1 cellular context compared by ENCODE assay signal in the genomic region with DNA sequence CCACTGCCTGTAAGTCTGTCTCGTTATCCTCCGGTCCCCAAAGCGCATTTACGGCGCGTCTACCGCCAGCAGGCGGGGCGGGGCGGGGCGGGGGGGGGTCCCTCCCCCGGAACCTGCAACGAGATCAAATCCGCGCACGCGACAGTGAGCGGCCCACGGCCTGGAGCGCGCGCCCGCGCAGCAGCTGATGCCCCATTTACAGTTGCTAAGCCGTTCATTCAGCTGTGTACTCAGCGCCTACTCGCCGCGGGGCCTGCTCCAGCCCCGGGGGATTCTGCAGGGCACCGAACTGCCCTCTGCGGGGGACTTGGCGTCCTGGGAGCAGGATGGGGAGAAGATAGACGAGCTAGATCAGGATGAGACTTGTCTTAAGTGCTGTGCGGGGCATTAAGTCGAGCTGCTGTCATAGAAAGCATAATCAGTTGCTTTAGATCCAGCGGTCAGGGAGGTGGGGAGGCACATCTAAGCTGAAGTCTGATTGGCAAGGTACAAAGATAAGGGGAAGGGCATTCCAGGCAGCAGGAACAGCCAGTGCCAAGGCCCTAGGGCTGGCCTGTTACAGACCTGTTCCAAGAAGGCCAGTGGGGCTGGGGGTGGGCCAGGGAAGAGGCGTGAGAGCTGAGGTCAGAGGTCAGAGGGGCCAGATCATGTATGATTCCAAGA.
TF ChIP-seq lines count a peak whose summit lies in the region.

No MANE protein-coding gene starts in this region.

TF ChIP-seq in GM12878, 131 proteins besides CTCF, POLR2A, EP300 and RAD21 (continued from another document):
- TF ChIP-seq, protein P1, sequence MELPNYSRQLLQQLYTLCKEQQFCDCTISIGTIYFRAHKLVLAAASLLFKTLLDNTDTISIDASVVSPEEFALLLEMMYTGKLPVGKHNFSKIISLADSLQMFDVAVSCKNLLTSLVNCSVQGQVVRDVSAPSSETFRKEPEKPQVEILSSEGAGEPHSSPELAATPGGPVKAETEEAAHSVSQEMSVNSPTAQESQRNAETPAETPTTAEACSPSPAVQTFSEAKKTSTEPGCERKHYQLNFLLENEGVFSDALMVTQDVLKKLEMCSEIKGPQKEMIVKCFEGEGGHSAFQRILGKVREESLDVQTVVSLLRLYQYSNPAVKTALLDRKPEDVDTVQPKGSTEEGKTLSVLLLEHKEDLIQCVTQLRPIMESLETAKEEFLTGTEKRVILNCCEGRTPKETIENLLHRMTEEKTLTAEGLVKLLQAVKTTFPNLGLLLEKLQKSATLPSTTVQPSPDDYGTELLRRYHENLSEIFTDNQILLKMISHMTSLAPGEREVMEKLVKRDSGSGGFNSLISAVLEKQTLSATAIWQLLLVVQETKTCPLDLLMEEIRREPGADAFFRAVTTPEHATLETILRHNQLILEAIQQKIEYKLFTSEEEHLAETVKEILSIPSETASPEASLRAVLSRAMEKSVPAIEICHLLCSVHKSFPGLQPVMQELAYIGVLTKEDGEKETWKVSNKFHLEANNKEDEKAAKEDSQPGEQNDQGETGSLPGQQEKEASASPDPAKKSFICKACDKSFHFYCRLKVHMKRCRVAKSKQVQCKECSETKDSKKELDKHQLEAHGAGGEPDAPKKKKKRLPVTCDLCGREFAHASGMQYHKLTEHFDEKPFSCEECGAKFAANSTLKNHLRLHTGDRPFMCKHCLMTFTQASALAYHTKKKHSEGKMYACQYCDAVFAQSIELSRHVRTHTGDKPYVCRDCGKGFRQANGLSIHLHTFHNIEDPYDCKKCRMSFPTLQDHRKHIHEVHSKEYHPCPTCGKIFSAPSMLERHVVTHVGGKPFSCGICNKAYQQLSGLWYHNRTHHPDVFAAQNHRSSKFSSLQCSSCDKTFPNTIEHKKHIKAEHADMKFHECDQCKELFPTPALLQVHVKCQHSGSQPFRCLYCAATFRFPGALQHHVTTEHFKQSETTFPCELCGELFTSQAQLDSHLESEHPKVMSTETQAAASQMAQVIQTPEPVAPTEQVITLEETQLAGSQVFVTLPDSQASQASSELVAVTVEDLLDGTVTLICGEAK (IDR thresholded peaks at IDR 0.05; ENCODE audit: borderline replicate concordance): no peak
- TF ChIP-seq STAT3 (IDR thresholded peaks at IDR 0.05; ENCODE audit: low read depth, low read length) (no peak), STAT1 (conservative IDR thresholded peaks at IDR 0.05) (no peak), RCOR1 (conservative IDR thresholded peaks at IDR 0.05; ENCODE audit: low read depth, low read length) (no peak), RFX5 (IDR thresholded peaks at IDR 0.05; ENCODE audit: low read depth, low read length) (no peak), TCF12 (IDR thresholded peaks at IDR 0.05; ENCODE audit: low read depth, low read length) (peak; percentile 56; the same call in 1 of the 2 replicates), ZBED1 (IDR thresholded peaks at IDR 0.05; ENCODE audit: borderline replicate concordance) (no peak), HDAC6 (IDR thresholded peaks at IDR 0.05; ENCODE audit: unreplicated experiment) (no peak), SKIL (IDR thresholded peaks at IDR 0.05; ENCODE audit: low read depth, poor library complexity, severe bottlenecking) (no peak), CHD4 (IDR thresholded peaks at IDR 0.05) (no peak), NRF1 (conservative IDR thresholded peaks at IDR 0.05; ENCODE audit: low read depth, low read length) (no peak), RELA (IDR thresholded peaks at IDR 0.05; ENCODE audit: borderline replicate concordance, partially characterized antibody) (no peak), SUPT20H (IDR thresholded peaks at IDR 0.05; ENCODE audit: borderline replicate concordance, control insufficient read depth, low read depth, low read length) (no peak), EGR1 (IDR thresholded peaks at IDR 0.05; ENCODE audit: borderline replicate concordance in 1 of 2, low read depth in 2 of 2, low read length in 2 of 2) (0 out of 3 replicates have a peak, but pooled peaks of 1 of the 2 experiments have one; percentile 28), EZH2 (IDR thresholded peaks at IDR 0.05; ENCODE audit: borderline replicate concordance, control insufficient read depth, low read depth, low read length) (no peak), WRNIP1 (IDR thresholded peaks at IDR 0.05; ENCODE audit: borderline replicate concordance, low read depth, low read length) (no peak), RB1 (IDR thresholded peaks at IDR 0.05; ENCODE audit: borderline replicate concordance) (no peak), POLR2AphosphoS5 (IDR thresholded peaks at IDR 0.05; ENCODE audit: low read length) (no peak), KDM1A (IDR thresholded peaks at IDR 0.05; ENCODE audit: borderline replicate concordance) (no peak), YY1 (IDR thresholded peaks at IDR 0.05; ENCODE audit: low read depth, low read length) (0 out of 2 replicates have a peak, but pooled peaks have one; percentile 14), NR2C1 (IDR thresholded peaks at IDR 0.05) (peak; percentile 38; the same call in 1 of the 2 replicates), NR2F1 (conservative IDR thresholded peaks at IDR 0.05) (peak; percentile 80), CEBPB (IDR thresholded peaks at IDR 0.05; ENCODE audit: borderline replicate concordance in 1 of 2, low read depth in 2 of 2, low read length in 2 of 2) (no peak), SIN3A (IDR thresholded peaks at IDR 0.05; ENCODE audit: low read depth, low read length) (0 out of 2 replicates have a peak, but pooled peaks have one; percentile 71), SMC3 (IDR thresholded peaks at IDR 0.05; ENCODE audit: borderline replicate concordance, low read length) (no peak), KAT2A (conservative IDR thresholded peaks at IDR 0.05; ENCODE audit: control insufficient read depth, low read depth, low read length) (no peak), NBN (IDR thresholded peaks at IDR 0.05) (0 out of 2 replicates have a peak, but pooled peaks have one; percentile 15), PML (IDR thresholded peaks at IDR 0.05; ENCODE audit: low read length) (no peak), CHD1 (IDR thresholded peaks at IDR 0.05; ENCODE audit: low read depth, low read length) (no peak)
- TF ChIP-seq, protein P2, sequence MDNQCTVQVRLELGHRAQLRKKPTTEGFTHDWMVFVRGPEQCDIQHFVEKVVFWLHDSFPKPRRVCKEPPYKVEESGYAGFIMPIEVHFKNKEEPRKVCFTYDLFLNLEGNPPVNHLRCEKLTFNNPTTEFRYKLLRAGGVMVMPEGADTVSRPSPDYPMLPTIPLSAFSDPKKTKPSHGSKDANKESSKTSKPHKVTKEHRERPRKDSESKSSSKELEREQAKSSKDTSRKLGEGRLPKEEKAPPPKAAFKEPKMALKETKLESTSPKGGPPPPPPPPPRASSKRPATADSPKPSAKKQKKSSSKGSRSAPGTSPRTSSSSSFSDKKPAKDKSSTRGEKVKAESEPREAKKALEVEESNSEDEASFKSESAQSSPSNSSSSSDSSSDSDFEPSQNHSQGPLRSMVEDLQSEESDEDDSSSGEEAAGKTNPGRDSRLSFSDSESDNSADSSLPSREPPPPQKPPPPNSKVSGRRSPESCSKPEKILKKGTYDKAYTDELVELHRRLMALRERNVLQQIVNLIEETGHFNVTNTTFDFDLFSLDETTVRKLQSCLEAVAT (IDR thresholded peaks at IDR 0.05): peak; percentile 88
- TF ChIP-seq, protein P3, sequence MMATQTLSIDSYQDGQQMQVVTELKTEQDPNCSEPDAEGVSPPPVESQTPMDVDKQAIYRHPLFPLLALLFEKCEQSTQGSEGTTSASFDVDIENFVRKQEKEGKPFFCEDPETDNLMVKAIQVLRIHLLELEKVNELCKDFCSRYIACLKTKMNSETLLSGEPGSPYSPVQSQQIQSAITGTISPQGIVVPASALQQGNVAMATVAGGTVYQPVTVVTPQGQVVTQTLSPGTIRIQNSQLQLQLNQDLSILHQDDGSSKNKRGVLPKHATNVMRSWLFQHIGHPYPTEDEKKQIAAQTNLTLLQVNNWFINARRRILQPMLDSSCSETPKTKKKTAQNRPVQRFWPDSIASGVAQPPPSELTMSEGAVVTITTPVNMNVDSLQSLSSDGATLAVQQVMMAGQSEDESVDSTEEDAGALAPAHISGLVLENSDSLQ (IDR thresholded peaks at IDR 0.05): no peak
- TF ChIP-seq, protein P4, sequence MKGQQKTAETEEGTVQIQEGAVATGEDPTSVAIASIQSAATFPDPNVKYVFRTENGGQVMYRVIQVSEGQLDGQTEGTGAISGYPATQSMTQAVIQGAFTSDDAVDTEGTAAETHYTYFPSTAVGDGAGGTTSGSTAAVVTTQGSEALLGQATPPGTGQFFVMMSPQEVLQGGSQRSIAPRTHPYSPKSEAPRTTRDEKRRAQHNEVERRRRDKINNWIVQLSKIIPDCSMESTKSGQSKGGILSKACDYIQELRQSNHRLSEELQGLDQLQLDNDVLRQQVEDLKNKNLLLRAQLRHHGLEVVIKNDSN (IDR thresholded peaks at IDR 0.05; ENCODE audit: borderline replicate concordance, extremely low read length, insufficient read depth, low read depth, low read length): no peak
- TF ChIP-seq, protein P5, sequence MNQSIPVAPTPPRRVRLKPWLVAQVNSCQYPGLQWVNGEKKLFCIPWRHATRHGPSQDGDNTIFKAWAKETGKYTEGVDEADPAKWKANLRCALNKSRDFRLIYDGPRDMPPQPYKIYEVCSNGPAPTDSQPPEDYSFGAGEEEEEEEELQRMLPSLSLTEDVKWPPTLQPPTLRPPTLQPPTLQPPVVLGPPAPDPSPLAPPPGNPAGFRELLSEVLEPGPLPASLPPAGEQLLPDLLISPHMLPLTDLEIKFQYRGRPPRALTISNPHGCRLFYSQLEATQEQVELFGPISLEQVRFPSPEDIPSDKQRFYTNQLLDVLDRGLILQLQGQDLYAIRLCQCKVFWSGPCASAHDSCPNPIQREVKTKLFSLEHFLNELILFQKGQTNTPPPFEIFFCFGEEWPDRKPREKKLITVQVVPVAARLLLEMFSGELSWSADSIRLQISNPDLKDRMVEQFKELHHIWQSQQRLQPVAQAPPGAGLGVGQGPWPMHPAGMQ (IDR thresholded peaks at IDR 0.05; ENCODE audit: borderline replicate concordance): no peak
- TF ChIP-seq, protein P6, sequence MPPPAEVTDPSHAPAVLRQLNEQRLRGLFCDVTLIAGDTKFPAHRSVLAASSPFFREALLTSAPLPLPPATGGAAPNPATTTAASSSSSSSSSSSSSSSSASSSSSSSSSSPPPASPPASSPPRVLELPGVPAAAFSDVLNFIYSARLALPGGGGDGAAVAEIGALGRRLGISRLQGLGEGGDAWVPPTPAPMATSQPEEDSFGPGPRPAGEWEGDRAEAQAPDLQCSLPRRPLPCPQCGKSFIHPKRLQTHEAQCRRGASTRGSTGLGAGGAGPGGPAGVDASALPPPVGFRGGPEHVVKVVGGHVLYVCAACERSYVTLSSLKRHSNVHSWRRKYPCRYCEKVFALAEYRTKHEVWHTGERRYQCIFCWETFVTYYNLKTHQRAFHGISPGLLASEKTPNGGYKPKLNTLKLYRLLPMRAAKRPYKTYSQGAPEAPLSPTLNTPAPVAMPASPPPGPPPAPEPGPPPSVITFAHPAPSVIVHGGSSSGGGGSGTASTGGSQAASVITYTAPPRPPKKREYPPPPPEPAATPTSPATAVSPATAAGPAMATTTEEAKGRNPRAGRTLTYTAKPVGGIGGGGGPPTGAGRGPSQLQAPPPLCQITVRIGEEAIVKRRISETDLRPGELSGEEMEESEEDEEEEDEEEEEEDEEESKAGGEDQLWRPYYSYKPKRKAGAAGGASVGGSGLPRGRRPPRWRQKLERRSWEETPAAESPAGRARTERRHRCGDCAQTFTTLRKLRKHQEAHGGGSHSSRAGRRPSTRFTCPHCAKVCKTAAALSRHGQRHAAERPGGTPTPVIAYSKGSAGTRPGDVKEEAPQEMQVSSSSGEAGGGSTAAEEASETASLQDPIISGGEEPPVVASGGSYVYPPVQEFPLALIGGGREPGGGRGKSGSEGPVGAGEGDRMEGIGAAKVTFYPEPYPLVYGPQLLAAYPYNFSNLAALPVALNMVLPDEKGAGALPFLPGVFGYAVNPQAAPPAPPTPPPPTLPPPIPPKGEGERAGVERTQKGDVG (CRISPR knock-in tag; IDR thresholded peaks at IDR 0.05): no peak
- TF ChIP-seq, protein P7, sequence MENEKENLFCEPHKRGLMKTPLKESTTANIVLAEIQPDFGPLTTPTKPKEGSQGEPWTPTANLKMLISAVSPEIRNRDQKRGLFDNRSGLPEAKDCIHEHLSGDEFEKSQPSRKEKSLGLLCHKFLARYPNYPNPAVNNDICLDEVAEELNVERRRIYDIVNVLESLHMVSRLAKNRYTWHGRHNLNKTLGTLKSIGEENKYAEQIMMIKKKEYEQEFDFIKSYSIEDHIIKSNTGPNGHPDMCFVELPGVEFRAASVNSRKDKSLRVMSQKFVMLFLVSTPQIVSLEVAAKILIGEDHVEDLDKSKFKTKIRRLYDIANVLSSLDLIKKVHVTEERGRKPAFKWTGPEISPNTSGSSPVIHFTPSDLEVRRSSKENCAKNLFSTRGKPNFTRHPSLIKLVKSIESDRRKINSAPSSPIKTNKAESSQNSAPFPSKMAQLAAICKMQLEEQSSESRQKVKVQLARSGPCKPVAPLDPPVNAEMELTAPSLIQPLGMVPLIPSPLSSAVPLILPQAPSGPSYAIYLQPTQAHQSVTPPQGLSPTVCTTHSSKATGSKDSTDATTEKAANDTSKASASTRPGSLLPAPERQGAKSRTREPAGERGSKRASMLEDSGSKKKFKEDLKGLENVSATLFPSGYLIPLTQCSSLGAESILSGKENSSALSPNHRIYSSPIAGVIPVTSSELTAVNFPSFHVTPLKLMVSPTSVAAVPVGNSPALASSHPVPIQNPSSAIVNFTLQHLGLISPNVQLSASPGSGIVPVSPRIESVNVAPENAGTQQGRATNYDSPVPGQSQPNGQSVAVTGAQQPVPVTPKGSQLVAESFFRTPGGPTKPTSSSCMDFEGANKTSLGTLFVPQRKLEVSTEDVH (IDR thresholded peaks at IDR 0.05; ENCODE audit: low read depth, partially characterized antibody): no peak
